ENCODE assay signal across 8 cellular contexts in genomic region chr1:8817413-8818324, GRCh38. TPM values are rescaled to one million over a fixed set of nuclear protein-coding genes. Genes with fewer than 3 reads are reported as not detected.
DNase-seq lines count a peak whose midpoint lies in the region; ATAC-seq and TF ChIP-seq lines count a peak whose summit lies in the region.

Gene RERE (minus strand): TSS chr1:8817640.

- no peaks in the 10 kb centered on the region for H3K36me3 ChIP-seq in BLaER1
- no peaks in the 10 kb centered on the region for H3K36me3 ChIP-seq in left lung

- intact Hi-C loops in activated CD4-positive, alpha-beta T cell treated with anti-CD3 and anti-CD28 coated beads, Interleukin-2, amount 10 ng/mL, durations not matched to agents 24 days and 14 days (cut with micrococcal nuclease), result loop anchor here (2.0 to 10.0 kb wide), 4 partner anchors 40 to 173 kb away; partner anchors contain the start of gene ENO1
- intact Hi-C loops in left lung (cut with DNase I), result no loop called here

- H4K20me1 ChIP-seq in BLaER1, result peaks cover 30% of the 10 kb centered on the region

- DNase-seq in GM19240 (ENCODE audit: insufficient read length, low spot score) (peak; percentile 96), NCI-H69 (lab: John Stamatoyannopoulos, UW) (peak; percentile 94), coronary artery (ENCODE audit: low spot score) (peak; percentile 94), left lung (peak; percentile 91 to 95)
- DNase-seq in activated CD4-positive, alpha-beta T cell treated with anti-CD3 and anti-CD28 coated beads, Interleukin-2, amount 10 ng/mL, durations not matched to agents 24 days and 14 days, result peak; percentile 99
- peak; percentile 94 for DNase-seq in stimulated activated CD4-positive, alpha-beta T cell treated with anti-CD3 and anti-CD28 coated beads, Interleukin-2, amount 100 ng/mL, for 4 hours (ENCODE audit: low read depth)

- peak within 1 kb of the TSS; percentile 96 for H3K4me3 Mint-ChIP-seq in activated CD4-positive, alpha-beta T cell treated with anti-CD3 and anti-CD28 coated beads, Interleukin-2, amount 10 ng/mL, durations not matched to agents 24 days and 14 days

- H3K27ac Mint-ChIP-seq in activated CD4-positive, alpha-beta T cell treated with anti-CD3 and anti-CD28 coated beads, Interleukin-2, amount 10 ng/mL, durations not matched to agents 24 days and 14 days, result peak within 1 kb of the TSS; percentile 92

- peaks cover 37% of the 10 kb centered on the region for H3K4me1 Mint-ChIP-seq in activated CD4-positive, alpha-beta T cell treated with anti-CD3 and anti-CD28 coated beads, Interleukin-2, amount 10 ng/mL, durations not matched to agents 24 days and 14 days

- peak within 1 kb of the TSS; percentile 92 for H3K4me2 ChIP-seq in BLaER1

- H3K27me3 ChIP-seq in BLaER1, result no peaks in the 10 kb centered on the region
- H3K27me3 ChIP-seq in left lung, result no peaks in the 10 kb centered on the region

- H3K4me1 ChIP-seq in BLaER1 (peaks cover 48% of the 10 kb centered on the region), left lung (peaks cover 32 to 51% of the 10 kb centered on the region in 2 donors)

- peak within 1 kb of the TSS; percentile 82 for H3K4me3 ChIP-seq in BLaER1
- H3K4me3 ChIP-seq in coronary artery, result peak within 1 kb of the TSS; percentile 80
- peak within 1 kb of the TSS; percentile 66 to 75 for H3K4me3 ChIP-seq in left lung

- peak within 1 kb of the TSS; percentile 93 for H3K9ac ChIP-seq in BLaER1

- H3K27me3 Mint-ChIP-seq in activated CD4-positive, alpha-beta T cell treated with anti-CD3 and anti-CD28 coated beads, Interleukin-2, amount 10 ng/mL, durations not matched to agents 24 days and 14 days, result peaks cover 7% of the 10 kb centered on the region

- peak; percentile 92 for ATAC-seq in HG03457 (IDR thresholded peaks at IDR 0.05; ENCODE audit: unreplicated experiment)
- ATAC-seq in left lung, result peak; percentile 96

- no peaks in the 10 kb centered on the region for H3K9me3 Mint-ChIP-seq in activated CD4-positive, alpha-beta T cell treated with anti-CD3 and anti-CD28 coated beads, Interleukin-2, amount 10 ng/mL, durations not matched to agents 24 days and 14 days

- H3K36me3 Mint-ChIP-seq in activated CD4-positive, alpha-beta T cell treated with anti-CD3 and anti-CD28 coated beads, Interleukin-2, amount 10 ng/mL, durations not matched to agents 24 days and 14 days (ENCODE audit: low read depth), result no peaks in the 10 kb centered on the region

- H3K9me3 ChIP-seq in BLaER1, result no peaks in the 10 kb centered on the region
- no peaks in the 10 kb centered on the region for H3K9me3 ChIP-seq in left lung

- H3K27ac ChIP-seq in BLaER1, result peak within 1 kb of the TSS; percentile 96
- peak within 1 kb of the TSS; percentile 84 to 98 for H3K27ac ChIP-seq in coronary artery
- H3K27ac ChIP-seq in left lung, result peak within 1 kb of the TSS; percentile 93 to 96

- no peak for TF ChIP-seq CTCF in coronary artery (IDR thresholded peaks at IDR 0.05)
- TF ChIP-seq CTCF in left lung (IDR thresholded peaks at IDR 0.05), result no peak

RNA-seq across cellular contexts. Expression of gene RERE, which starts in this region (rescaled TPM):
- total RNA-seq in activated CD4-positive, alpha-beta T cell treated with anti-CD3 and anti-CD28 coated beads, Interleukin-2, amount 10 ng/mL, durations not matched to agents 24 days and 14 days, result 69.3 and 85.6 TPM in 2 replicates
- total RNA-seq in left lung, result 10 to 100 TPM; 73.3 to 76.8 TPM

Comparison
In these comparisons a context has a peak if more than half of its experiments do, and no peak if none do; other contexts are left out.
1. Peak in every context shown above with its lines: DNase-seq, ATAC-seq, H3K4me3 ChIP-seq and H3K27ac ChIP-seq.